ENCODE assay signal across 8 cellular contexts in the genomic region with DNA sequence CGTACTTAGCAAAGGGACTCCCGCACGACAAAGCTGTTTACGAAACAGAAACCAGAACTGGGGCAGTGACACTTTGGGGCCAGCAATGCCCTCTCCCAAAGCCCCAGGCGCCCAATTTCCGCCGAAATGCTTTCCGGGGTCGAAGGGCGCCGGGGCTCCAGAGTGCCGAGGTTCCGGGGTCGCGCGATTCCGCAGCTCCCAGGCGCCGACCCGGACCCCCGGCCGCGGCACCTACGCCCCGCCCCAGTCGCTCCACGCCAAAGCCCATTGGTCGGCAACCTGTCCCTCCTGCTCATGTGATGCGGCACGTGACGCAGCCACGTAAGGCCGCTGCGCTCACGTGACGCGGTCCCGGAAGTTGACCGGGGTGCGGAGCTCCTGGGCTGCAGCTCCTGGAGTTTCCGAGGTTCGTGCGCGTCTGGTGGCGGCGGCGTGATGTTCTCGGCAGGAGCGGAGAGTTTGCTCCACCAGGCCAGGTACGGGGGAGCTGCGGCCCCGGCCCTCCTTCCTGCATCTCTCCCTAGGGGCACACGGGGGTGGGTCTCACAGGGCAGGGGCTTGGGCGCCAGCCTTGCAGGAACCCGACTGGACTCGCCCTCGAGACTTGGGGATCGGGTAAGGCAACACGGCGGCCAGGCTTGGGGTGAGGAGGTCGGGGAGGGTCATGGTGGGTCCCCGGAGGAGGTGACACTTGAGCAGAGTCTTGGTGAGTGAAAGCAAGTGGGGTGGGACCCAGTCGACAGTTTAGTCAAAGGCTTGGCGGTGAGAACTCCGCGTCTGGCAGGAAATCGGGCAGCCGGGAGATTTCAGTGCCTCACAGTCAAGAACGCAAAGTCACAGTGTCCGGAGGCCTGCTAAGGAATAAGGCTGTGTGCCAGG. TPM values are rescaled to one million over a fixed set of nuclear protein-coding genes. Genes with fewer than 3 reads are reported as not detected.
DNase-seq lines count a peak whose midpoint lies in the region; ATAC-seq, FAIRE-seq and TF ChIP-seq lines count a peak whose summit lies in the region.

A gene with protein sequence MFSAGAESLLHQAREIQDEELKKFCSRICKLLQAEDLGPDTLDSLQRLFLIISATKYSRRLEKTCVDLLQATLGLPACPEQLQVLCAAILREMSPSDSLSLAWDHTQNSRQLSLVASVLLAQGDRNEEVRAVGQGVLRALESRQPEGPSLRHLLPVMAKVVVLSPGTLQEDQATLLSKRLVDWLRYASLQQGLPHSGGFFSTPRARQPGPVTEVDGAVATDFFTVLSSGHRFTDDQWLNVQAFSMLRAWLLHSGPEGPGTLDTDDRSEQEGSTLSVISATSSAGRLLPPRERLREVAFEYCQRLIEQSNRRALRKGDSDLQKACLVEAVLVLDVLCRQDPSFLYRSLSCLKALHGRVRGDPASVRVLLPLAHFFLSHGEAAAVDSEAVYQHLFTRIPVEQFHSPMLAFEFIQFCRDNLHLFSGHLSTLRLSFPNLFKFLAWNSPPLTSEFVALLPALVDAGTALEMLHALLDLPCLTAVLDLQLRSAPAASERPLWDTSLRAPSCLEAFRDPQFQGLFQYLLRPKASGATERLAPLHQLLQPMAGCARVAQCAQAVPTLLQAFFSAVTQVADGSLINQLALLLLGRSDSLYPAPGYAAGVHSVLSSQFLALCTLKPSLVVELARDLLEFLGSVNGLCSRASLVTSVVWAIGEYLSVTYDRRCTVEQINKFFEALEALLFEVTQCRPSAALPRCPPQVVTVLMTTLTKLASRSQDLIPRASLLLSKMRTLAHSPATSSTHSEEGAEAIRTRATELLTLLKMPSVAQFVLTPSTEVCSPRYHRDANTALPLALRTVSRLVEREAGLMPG (plus strand): TSS at position 343 of the 879 bp plus-strand sequence. CDS start 93 bp downstream, at position 436.

- FAIRE-seq in GM12892 (lab: Jason Lieb, UNC): peak; percentile 98

- H3K9me3 ChIP-seq in adipocyte (ENCODE audit: control insufficient read depth, low read length) (no peaks in the 10 kb centered on the region), parathyroid adenoma (ENCODE audit: control insufficient read depth, low read length) (no peaks in the 10 kb centered on the region), tibial artery (no peaks in the 10 kb centered on the region)

- H3K79me2 ChIP-seq in parathyroid adenoma: peaks cover 18% of the 10 kb centered on the region

- H3K27me3 ChIP-seq in adipocyte (replicated peaks; ENCODE audit: control insufficient read depth, insufficient read depth, low read length) (no peaks in the 10 kb centered on the region), parathyroid adenoma (ENCODE audit: control insufficient read depth, insufficient read depth, low read length) (no peaks in the 10 kb centered on the region), tibial artery (no peaks in the 10 kb centered on the region)

- intact Hi-C loops in Right ventricle myocardium superior (cut with DNase I) (no loop called here), tibial artery (cut with DNase I; ENCODE audit: low total_unique reads) (no loop called here)

- TF ChIP-seq POLR2A in GM12892 (IDR thresholded peaks at IDR 0.05; ENCODE audit: low read depth, low read length): peak; percentile 89

- peak; percentile 99 for DNase-seq in GM12892 (ENCODE audit: insufficient read length)
- DNase-seq in NCI-H1417 treated with DMSO at 0.1 percent for 48 hours (lab: John Stamatoyannopoulos, UW): peak; percentile 72
- DNase-seq in T follicular helper cell (ENCODE audit: low read depth): peak; percentile 93
- peak; percentile 98 for DNase-seq in adipocyte (ENCODE audit: low read depth)
- peak; percentile 98 for DNase-seq in Right ventricle myocardium superior
- DNase-seq in tibial artery: peak; percentile 96 to 97

- peak; percentile 96 for ATAC-seq in HG02798 (IDR thresholded peaks at IDR 0.05; ENCODE audit: poor library complexity, unreplicated experiment)
- ATAC-seq in Right ventricle myocardium superior (ENCODE audit: poor library complexity): peak; percentile 98

- H3K4me3 ChIP-seq in adipocyte (ENCODE audit: low read length) (peak within 1 kb of the TSS; percentile 92), parathyroid adenoma (ENCODE audit: low read depth, low read length) (peak within 1 kb of the TSS; percentile 92), tibial artery (peak within 1 kb of the TSS; percentile 71 to 97)

- TF ChIP-seq CTCF in parathyroid adenoma (IDR thresholded peaks at IDR 0.05) (no peak), tibial artery (IDR thresholded peaks at IDR 0.05) (peak in 1 of 2 experiments; percentile 12)

- peak within 1 kb of the TSS; percentile 96 for H3K9ac ChIP-seq in adipocyte (ENCODE audit: low read length)
- H3K9ac ChIP-seq in parathyroid adenoma: peak within 1 kb of the TSS; percentile 81

- peak within 1 kb of the TSS; percentile 84 for H2AFZ ChIP-seq in parathyroid adenoma

- H3K36me3 ChIP-seq in adipocyte (ENCODE audit: control insufficient read depth, insufficient read depth, low read length, severe bottlenecking) (peaks cover 15% of the 10 kb centered on the region), parathyroid adenoma (ENCODE audit: control insufficient read depth, insufficient read depth, low read length) (no peaks in the 10 kb centered on the region), tibial artery (peaks cover 0 to 6% (median 0%) of the 10 kb centered on the region in 3 donors)

- H3K27ac ChIP-seq in parathyroid adenoma (peak within 1 kb of the TSS; percentile 78), tibial artery (peak within 1 kb of the TSS; percentile 89 to 97)

- peaks cover 25% of the 10 kb centered on the region for H3K4me1 ChIP-seq in adipocyte (ENCODE audit: control insufficient read depth, insufficient read depth, low read length)
- peaks cover 10% of the 10 kb centered on the region for H3K4me1 ChIP-seq in parathyroid adenoma
- H3K4me1 ChIP-seq in tibial artery: peaks cover 4 to 38% (median 31%) of the 10 kb centered on the region in 4 donors

- H3K4me2 ChIP-seq in parathyroid adenoma (ENCODE audit: low read length): peak within 1 kb of the TSS; percentile 80

RNA-seq across cellular contexts. Expression of the gene that starts here (rescaled TPM):
- polyA plus RNA-seq in GM12892 (2012; ENCODE audit: missing spikeins): 13.9 TPM
- 12.7 TPM for total RNA-seq in Right ventricle myocardium superior

Comparison
In these comparisons a context has a peak if more than half of its experiments do, and no peak if none do; other contexts are left out.
1. Peak in every context shown above with its lines: DNase-seq, ATAC-seq, H3K4me3 ChIP-seq and H3K27ac ChIP-seq.